ENCODE assay signal across 10 cellular contexts in the genomic region with DNA sequence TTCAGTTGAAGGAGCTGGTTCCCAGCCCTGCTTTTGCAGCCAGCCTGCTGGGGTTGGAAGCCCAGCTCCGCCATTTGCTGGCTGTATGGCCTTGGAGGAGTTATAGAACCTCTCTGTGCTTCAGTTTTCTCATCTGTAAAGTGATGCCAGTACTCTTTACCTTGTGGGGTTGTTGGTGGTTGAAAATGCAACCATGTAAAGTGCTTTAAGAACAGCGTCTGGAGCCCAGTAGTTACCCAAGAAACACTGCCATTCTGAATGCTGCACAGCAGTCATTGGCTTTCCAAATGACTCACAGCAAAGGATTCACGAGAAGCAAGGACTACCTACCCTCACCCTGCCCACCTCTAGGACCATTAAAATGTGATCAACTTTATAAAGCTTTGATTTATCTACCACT.
"Had no signal": no experiment of that assay in that cellular context is flagged by ENCODE, and none has a peak within 500 bp of the region (broad histone marks: within the 10 kb centered on the region; RNA-seq: fewer than 3 reads in every experiment).

No MANE protein-coding gene starts in this region.

- H3K4me3 Mint-ChIP-seq: HFFc6 had no signal

- FAIRE-seq: HTR-8/SVneo, K562 had no signal

- DNase-seq: GM23248, GOT3, H7, HFFc6, IMR-90, KG1 had no signal

- H3K36me3 ChIP-seq: HAP-1 had no signal

- H2AFZ ChIP-seq: GM23248 had no signal

- H3K4me3 ChIP-seq: GM23248, HAP-1, K562 had no signal

- H3K9me3 ChIP-seq: HAP-1 had no signal

- H3K9ac ChIP-seq: GM23248 had no signal

- H3K27ac ChIP-seq: GM23248 had no signal

- H3K4me1 ChIP-seq: HAP-1 had no signal

- ATAC-seq: HCT116, K562 had no signal

- H3K27ac Mint-ChIP-seq: HFFc6 had no signal
